Comparison of ENCODE assay signal across 21 cellular contexts in the genomic region with DNA sequence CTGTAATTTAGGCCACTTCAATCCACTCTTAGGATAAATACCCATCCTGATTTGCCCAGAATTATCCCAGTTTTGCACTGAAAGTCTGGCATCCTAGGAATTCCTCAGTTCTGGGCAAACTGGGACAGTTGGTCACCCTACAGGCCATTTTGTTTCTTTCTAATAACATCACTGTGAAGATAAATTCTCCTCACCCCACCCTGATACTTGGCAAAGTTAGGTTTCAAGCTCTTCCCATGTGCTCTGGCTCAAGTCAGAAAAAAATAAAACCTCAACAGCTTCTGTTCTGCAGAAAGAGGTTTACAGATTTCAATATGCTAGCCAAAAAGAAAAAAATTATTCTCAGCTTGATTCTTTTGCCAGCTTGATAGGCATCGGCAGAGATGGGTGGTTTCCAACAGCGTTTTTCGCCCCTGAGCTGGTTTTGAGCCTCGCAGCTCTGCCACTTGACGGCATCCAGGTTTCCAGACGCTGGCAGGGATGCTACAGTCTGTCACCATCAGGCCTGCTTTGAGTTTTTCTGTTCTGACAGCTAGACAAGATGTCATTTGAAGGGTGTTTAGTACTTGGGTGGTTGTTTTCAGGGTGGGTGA.
DNase-seq lines count a peak whose midpoint lies in the region; ATAC-seq, FAIRE-seq and TF ChIP-seq lines count a peak whose summit lies in the region.
"Had no signal": no experiment of that assay in that cellular context is flagged by ENCODE, and none has a peak within 500 bp of the region (broad histone marks: within the 10 kb centered on the region; RNA-seq: fewer than 3 reads in every experiment).

No MANE protein-coding gene starts in this region.

- no peak for FAIRE-seq in HTR-8/SVneo (lab: Jason Lieb, UNC)
- FAIRE-seq: HepG2 had no signal

- intact Hi-C loops in sciatic nerve (cut with DNase I) (no loop called here), vagina (cut with DNase I) (no loop called here)

- no peaks in the 10 kb centered on the region for H3K4me1 ChIP-seq in vagina

- DNase-seq in GM03348 (ENCODE audit: low spot score) (peak; percentile 19), fibroblast of peridontal ligament (ENCODE audit: extremely low read depth) (peak; percentile 45), sciatic nerve (ENCODE audit: low spot score) (no peak), HTR-8/SVneo (ENCODE audit: insufficient read length, low spot score) (no peak), endothelial cell (ENCODE audit: low spot score) (no peak), vagina (ENCODE audit: extremely low spot score in 2 of 2) (no peak)
- DNase-seq: ACHN; CD8-positive, alpha-beta memory T cell; H7; MG63; NCI-H1092 treated with DMSO at 0.1 percent for 48 hours; NCI-H187 treated with DMSO at 0.1 percent for 48 hours; NCI-H526 treated with DMSO at 0.1 percent for 48 hours; NK-92 treated with Interleukin-12 subunit alpha and Interleukin-12 subunit beta, amount 100 ng/mL, for 24 hours; OCI-M1 had no signal

- no peak overlapping the region for H3K27ac ChIP-seq in vagina
- H3K27ac ChIP-seq: KMS-11, RWPE1 had no signal

- no peak for TF ChIP-seq POLR2A in vagina (IDR thresholded peaks at IDR 0.05)

- H3K4me3 Mint-ChIP-seq in endothelial cell (ENCODE audit: unreplicated experiment), result no peak overlapping the region
- H3K4me3 Mint-ChIP-seq: B cell; CD8-positive, alpha-beta memory T cell had no signal

- H3K36me3 Mint-ChIP-seq in endothelial cell (ENCODE audit: low read depth, unreplicated experiment), result no peaks in the 10 kb centered on the region
- H3K36me3 Mint-ChIP-seq: CD8-positive, alpha-beta memory T cell had no signal

- peaks cover 7% of the 10 kb centered on the region for H3K4me1 Mint-ChIP-seq in endothelial cell (ENCODE audit: unreplicated experiment)
- H3K4me1 Mint-ChIP-seq: B cell; CD8-positive, alpha-beta memory T cell had no signal

- H3K27me3 ChIP-seq in vagina, result no peaks in the 10 kb centered on the region

- peaks cover 3% of the 10 kb centered on the region for H3K27me3 Mint-ChIP-seq in endothelial cell (ENCODE audit: unreplicated experiment)

- TF ChIP-seq CTCF in endothelial cell (IDR thresholded peaks at IDR 0.05; ENCODE audit: unreplicated experiment), result no peak
- TF ChIP-seq CTCF in vagina (IDR thresholded peaks at IDR 0.05), result no peak

- H3K36me3 ChIP-seq in vagina, result no peaks in the 10 kb centered on the region
- H3K36me3 ChIP-seq: MG63 had no signal

- no peak overlapping the region for H3K27ac Mint-ChIP-seq in endothelial cell (ENCODE audit: unreplicated experiment)
- H3K27ac Mint-ChIP-seq: B cell had no signal

- ATAC-seq in SK-N-SH treated with all-trans-retinoic acid at 6 μM for 48 hours (peak; percentile 44), sciatic nerve (peak; percentile 49), GM21825 (IDR thresholded peaks at IDR 0.05; ENCODE audit: unreplicated experiment) (no peak)

- H3K9me3 ChIP-seq in vagina, result no peaks in the 10 kb centered on the region
- H3K9me3 ChIP-seq: MG63 had no signal

- H3K9me3 Mint-ChIP-seq in endothelial cell (ENCODE audit: unreplicated experiment), result no peaks in the 10 kb centered on the region
- H3K9me3 Mint-ChIP-seq: CD8-positive, alpha-beta memory T cell had no signal

- H3K4me3 ChIP-seq in vagina, result no peak overlapping the region
- H3K4me3 ChIP-seq: MG63 had no signal

TF ChIP-seq in SK-N-SH treated with all-trans-retinoic acid at 6 μM for 48 hours, 23 proteins besides CTCF, POLR2A, EP300 and RAD21:
- TF ChIP-seq TOX (CRISPR knock-in tag; IDR thresholded peaks at IDR 0.05; ENCODE audit: borderline replicate concordance), result no peak
- no peak for TF ChIP-seq RARB (CRISPR knock-in tag; IDR thresholded peaks at IDR 0.05)
- peak; percentile 54; the same call in 1 of the 2 replicates for TF ChIP-seq TSHZ2 (CRISPR knock-in tag; IDR thresholded peaks at IDR 0.05)

Comparison
In these comparisons a context has a peak if more than half of its experiments do, and no peak if none do; other contexts are left out.
1. DNase-seq: peak in GM03348 (single experiment) and fibroblast of peridontal ligament (single experiment); none in sciatic nerve (single experiment), HTR-8/SVneo (single experiment), endothelial cell (single experiment) and vagina (0 of 2).